8 cellular contexts compared by ENCODE assay signal in the genomic region with DNA sequence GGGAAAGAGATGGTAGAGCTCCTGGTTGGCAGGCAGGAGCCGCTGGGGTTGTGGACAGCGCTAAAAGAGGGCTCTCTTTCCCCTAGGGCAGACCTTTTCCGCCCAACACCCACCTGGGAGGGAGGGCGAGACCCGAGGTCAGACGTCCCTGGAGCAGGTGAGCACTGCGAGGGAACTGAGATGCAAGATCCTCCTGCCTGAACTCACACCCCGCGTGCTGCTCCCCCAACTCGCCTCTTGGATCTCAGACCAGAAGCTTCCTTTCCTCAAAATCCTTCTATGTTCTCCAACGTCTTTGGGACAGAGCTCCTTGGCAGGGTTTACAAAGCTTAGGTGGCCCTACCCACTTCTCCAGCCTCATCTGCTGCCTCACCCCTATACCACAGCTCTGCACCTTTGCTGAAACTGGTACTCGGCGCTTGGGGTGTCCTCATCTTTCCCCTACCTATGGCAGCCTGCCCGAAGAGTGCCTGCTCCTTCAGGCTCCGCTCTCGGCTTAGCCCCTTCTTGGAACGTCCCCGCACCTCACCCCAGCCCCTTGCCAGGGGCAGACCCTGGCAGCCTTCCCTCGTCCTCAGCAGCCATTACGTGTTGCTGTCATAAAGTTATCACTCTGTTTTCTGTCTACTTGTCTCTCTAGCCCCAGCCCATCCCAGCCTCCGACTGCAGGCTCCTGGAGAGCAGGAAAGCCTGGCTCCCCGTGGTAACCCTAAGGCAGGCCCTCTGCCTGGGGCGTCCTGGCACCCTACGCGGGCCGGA. TPM values are rescaled to one million over a fixed set of nuclear protein-coding genes. Genes with fewer than 3 reads are reported as not detected.
DNase-seq lines count a peak whose midpoint lies in the region; ATAC-seq and TF ChIP-seq lines count a peak whose summit lies in the region.

No MANE protein-coding gene starts in this region.

- peak overlapping the region; percentile 49 for H3K4me3 ChIP-seq in CD8-positive, alpha-beta T cell (ENCODE audit: low read depth, low read length)
- peak overlapping the region; percentile 10 for H3K4me3 ChIP-seq in RWPE2 (ENCODE audit: severe bottlenecking)
- peak overlapping the region; percentile 17 to 26 for H3K4me3 ChIP-seq in prostate gland

- intact Hi-C loops in CD8-positive, alpha-beta T cell (cut with DNase I, micrococcal nuclease), result loop anchor here (1.0 to 10.0 kb wide), 3 partner anchors 30 to 651 kb away; partner anchors contain the start of genes FSIP1 (in 1 of the 2), IVD (in 1 of the 2) and SRP14 (in 1 of the 2)
- intact Hi-C loops in prostate gland (cut with DNase I), result no loop called here

- H3K4me1 Mint-ChIP-seq in CD8-positive, alpha-beta T cell (ENCODE audit: low read depth), result peaks cover 31% of the 10 kb centered on the region
- peaks cover 11% of the 10 kb centered on the region for H3K4me1 Mint-ChIP-seq in glutamatergic neuron (ENCODE audit: low read depth, unreplicated experiment)

- H3K9me3 ChIP-seq in CD8-positive, alpha-beta T cell (ENCODE audit: low read length), result no peaks in the 10 kb centered on the region
- H3K9me3 ChIP-seq in RWPE2 (ENCODE audit: severe bottlenecking) (no peaks in the 10 kb centered on the region), prostate gland (no peaks in the 10 kb centered on the region)

- no peak overlapping the region for H3K27ac Mint-ChIP-seq in CD8-positive, alpha-beta T cell
- no peak overlapping the region for H3K27ac Mint-ChIP-seq in glutamatergic neuron (ENCODE audit: unreplicated experiment)

- H3K36me3 ChIP-seq in CD8-positive, alpha-beta T cell (ENCODE audit: insufficient read depth, low read length), result no peaks in the 10 kb centered on the region
- H3K36me3 ChIP-seq in RWPE2 (ENCODE audit: low read depth), result no peaks in the 10 kb centered on the region
- H3K36me3 ChIP-seq in prostate gland, result no peaks in the 10 kb centered on the region

- peaks cover 13% of the 10 kb centered on the region for H3K27me3 ChIP-seq in CD8-positive, alpha-beta T cell (ENCODE audit: insufficient read depth, low read length)
- H3K27me3 ChIP-seq in RWPE2 (ENCODE audit: insufficient read depth, poor library complexity, severe bottlenecking), result peaks cover 30% of the 10 kb centered on the region
- H3K27me3 ChIP-seq in prostate gland (replicated peaks; ENCODE audit: insufficient read depth), result no peaks in the 10 kb centered on the region

- peaks cover 12% of the 10 kb centered on the region for H3K27me3 Mint-ChIP-seq in CD8-positive, alpha-beta T cell (ENCODE audit: low read depth)
- H3K27me3 Mint-ChIP-seq in glutamatergic neuron (ENCODE audit: unreplicated experiment), result peaks cover 2% of the 10 kb centered on the region

- peaks cover 34% of the 10 kb centered on the region for H3K4me1 ChIP-seq in CD8-positive, alpha-beta T cell (ENCODE audit: insufficient read depth, low read length)
- no peaks in the 10 kb centered on the region for H3K4me1 ChIP-seq in RWPE2 (ENCODE audit: insufficient read depth, poor library complexity, severe bottlenecking)
- H3K4me1 ChIP-seq in prostate gland (replicated peaks), result no peaks in the 10 kb centered on the region

- H3K27ac ChIP-seq in CD8-positive, alpha-beta T cell (ENCODE audit: low read depth, low read length), result no peak overlapping the region
- H3K27ac ChIP-seq in RWPE2 (ENCODE audit: poor library complexity, severe bottlenecking), result no peak overlapping the region
- H3K27ac ChIP-seq in prostate gland, result no peak overlapping the region

- POLR2A ChIA-PET in CD8-positive, alpha-beta T cell (lab: Charles Lee), result interaction anchor here (0.6 kb wide), 1 partner anchor 84 kb away, joined by 3 read pairs; no protein-coding TSS in a partner anchor

- no peaks in the 10 kb centered on the region for H3K9me3 Mint-ChIP-seq in CD8-positive, alpha-beta T cell
- peaks cover 4% of the 10 kb centered on the region for H3K9me3 Mint-ChIP-seq in glutamatergic neuron (ENCODE audit: unreplicated experiment)

- ATAC-seq in CD8-positive, alpha-beta T cell, result no peak
- ATAC-seq in RWPE2 (ENCODE audit: low read depth) (no peak), HG02759 (IDR thresholded peaks at IDR 0.05; ENCODE audit: unreplicated experiment) (no peak)

- TF ChIP-seq POLR2A in prostate gland (IDR thresholded peaks at IDR 0.05), result no peak

- no peak for DNase-seq in CD8-positive, alpha-beta T cell
- peak; percentile 69 for DNase-seq in RWPE2 (ENCODE audit: low spot score)
- no peak for DNase-seq in glutamatergic neuron
- DNase-seq in prostate gland (ENCODE audit: low spot score), result no peak
- no peak for DNase-seq in cerebellar nuclear complex (lab: John Stamatoyannopoulos, UW)
- no peak for DNase-seq in SIG-M5 treated with dmso at 0.1 percent for 504 hours (lab: John Stamatoyannopoulos, UW; ENCODE audit: unreplicated experiment)
- no peak for DNase-seq in activated CD4-positive, alpha-beta T cell treated with anti-CD3 and anti-CD28 coated beads, Interleukin-2, amount 50 U/mL, for 48 hours

- 16% methylated on average over 26 of the region's 26 CpGs for WGBS in prostate gland

- CTCF ChIA-PET in CD8-positive, alpha-beta T cell (lab: Charles Lee), result interaction anchor here (1.0 to 1.4 kb wide), 2 partner anchors 23 to 98 kb away, joined by 3 read pairs; no protein-coding TSS in a partner anchor

- TF ChIP-seq CTCF in CD8-positive, alpha-beta T cell (IDR thresholded peaks at IDR 0.05), result no peak
- TF ChIP-seq CTCF in RWPE2 (IDR thresholded peaks at IDR 0.05; ENCODE audit: poor library complexity, severe bottlenecking), result no peak
- no peak for TF ChIP-seq CTCF in glutamatergic neuron (IDR thresholded peaks at IDR 0.05; ENCODE audit: partially characterized antibody, unreplicated experiment)
- no peak for TF ChIP-seq CTCF in prostate gland (IDR thresholded peaks at IDR 0.05)

- no peaks in the 10 kb centered on the region for H3K36me3 Mint-ChIP-seq in CD8-positive, alpha-beta T cell
- H3K36me3 Mint-ChIP-seq in glutamatergic neuron (ENCODE audit: unreplicated experiment), result no peaks in the 10 kb centered on the region

- peak overlapping the region; percentile 80 for H3K4me3 Mint-ChIP-seq in CD8-positive, alpha-beta T cell
- H3K4me3 Mint-ChIP-seq in glutamatergic neuron (ENCODE audit: unreplicated experiment), result peak overlapping the region; percentile 71

RNA-seq across cellular contexts. Expression of gene BAHD1, which starts 5.2 kb away (rescaled TPM):
- total RNA-seq in CD8-positive, alpha-beta T cell, result 10 to 100 TPM; 22.2 to 23.7 TPM
- total RNA-seq in glutamatergic neuron (ENCODE audit: unreplicated experiment) (29.9 TPM), prostate gland (10 to 100 TPM; 17.0 to 39.4 TPM)

RNA-seq across cellular contexts. Expression of gene IVD, which starts 29.9 kb away (rescaled TPM):
- total RNA-seq in CD8-positive, alpha-beta T cell, result 10 to 100 TPM; 46.6 to 54.9 TPM
- total RNA-seq in glutamatergic neuron (ENCODE audit: unreplicated experiment) (44.3 TPM), prostate gland (100 to 1,000 TPM; 112 to 115 TPM)

RNA-seq across cellular contexts. Expression of gene CHST14, which starts 35.3 kb away (rescaled TPM):
- total RNA-seq in CD8-positive, alpha-beta T cell, result 1 to 10 TPM; 3.7 to 4.1 TPM
- total RNA-seq in glutamatergic neuron (ENCODE audit: unreplicated experiment), result 3.9 TPM
- total RNA-seq in prostate gland, result 10 to 100 TPM; 14.9 to 22.3 TPM

RNA-seq across cellular contexts. Expression of gene KNSTRN, which starts 53.0 kb away (rescaled TPM):
- total RNA-seq in CD8-positive, alpha-beta T cell, result 1 to 10 TPM; 3.8 to 5.4 TPM
- total RNA-seq in glutamatergic neuron (ENCODE audit: unreplicated experiment) (62.9 TPM), prostate gland (10 to 100 TPM; 12.9 to 19.8 TPM)
